Comparison of ENCODE assay signal across 9 cellular contexts in genomic region chr7:135168489-135169140, GRCh38. TPM values are rescaled to one million over a fixed set of nuclear protein-coding genes. Genes with fewer than 3 reads are reported as not detected.
DNase-seq lines count a peak whose midpoint lies in the region; ATAC-seq and TF ChIP-seq lines count a peak whose summit lies in the region.
"Had no signal": no experiment of that assay in that cellular context is flagged by ENCODE, and none has a peak within 500 bp of the region (broad histone marks: within the 10 kb centered on the region; RNA-seq: fewer than 3 reads in every experiment).

No MANE protein-coding gene starts in this region.

- no peaks in the 10 kb centered on the region for H3K9me3 Mint-ChIP-seq in neural progenitor cell

- TF ChIP-seq CTCF in mammary epithelial cell (conservative IDR thresholded peaks at IDR 0.05 in 1 of 2, IDR thresholded peaks at IDR 0.05 in 1 of 2; ENCODE audit: extremely low read depth in 1 of 2, insufficient read depth in 1 of 2, low read depth in 1 of 2, low read length in 2 of 2), result no peak
- no peak for TF ChIP-seq CTCF in neural progenitor cell (IDR thresholded peaks at IDR 0.05)

- H3K27ac Mint-ChIP-seq in neural progenitor cell, result no peak overlapping the region

- no peaks in the 10 kb centered on the region for H3K27me3 ChIP-seq in BLaER1 treated with 17β-estradiol and CSF1 and Interleukin-3, amounts not matched to agents 10 nM and 100 nM
- H3K27me3 ChIP-seq in HUES48 (ENCODE audit: control insufficient read depth, insufficient read depth, low read length) (no peaks in the 10 kb centered on the region), mammary epithelial cell (ENCODE audit: insufficient read depth, low read length) (no peaks in the 10 kb centered on the region), neural progenitor cell (no peaks in the 10 kb centered on the region)

- peak overlapping the region in 10 of 11 experiments; percentile 88 to 100 (median 98); a peak in 16 of 22 replicates for H3K27ac ChIP-seq in BLaER1 treated with 17β-estradiol and CSF1 and Interleukin-3, amounts not matched to agents 10 nM and 100 nM
- H3K27ac ChIP-seq in HUES48 (ENCODE audit: low read depth, low read length) (no peak overlapping the region), mammary epithelial cell (ENCODE audit: insufficient read depth, low read depth, low read length) (no peak overlapping the region), neural progenitor cell (no peak overlapping the region)

- H3K27me3 Mint-ChIP-seq in neural progenitor cell (ENCODE audit: insufficient read depth, low read depth), result peaks cover 9% of the 10 kb centered on the region

- peak overlapping the region; percentile 93 for H3K4me3 Mint-ChIP-seq in neural progenitor cell

- peaks cover 3 to 23% (median 6%) of the 10 kb centered on the region in 11 experiments; a peak in 14 of 22 replicates for H3K9me3 ChIP-seq in BLaER1 treated with 17β-estradiol and CSF1 and Interleukin-3, amounts not matched to agents 10 nM and 100 nM (replicated peaks in 1 of 11)
- H3K9me3 ChIP-seq in HUES48 (ENCODE audit: control insufficient read depth, insufficient read depth, low read length) (no peaks in the 10 kb centered on the region), mammary epithelial cell (replicated peaks; ENCODE audit: insufficient read depth, low read length) (no peaks in the 10 kb centered on the region), neural progenitor cell (ENCODE audit: low read depth) (no peaks in the 10 kb centered on the region)

- peak overlapping the region; percentile 87 to 99 (median 94) for H3K4me2 ChIP-seq in BLaER1 treated with 17β-estradiol and CSF1 and Interleukin-3, amounts not matched to agents 10 nM and 100 nM
- H3K4me2 ChIP-seq in mammary epithelial cell (ENCODE audit: insufficient read depth, low read depth, low read length) (peak overlapping the region; percentile 80), neural progenitor cell (peak overlapping the region; percentile 95)

- CTCF ChIA-PET in mammary epithelial cell (lab: Charles Lee; ENCODE audit: low non-redundant PET), result no interaction called here

- 92% methylated on average over 12 of the region's 13 CpGs for WGBS in mammary epithelial cell (ENCODE audit: low coverage, missing lambda C conversion rate)

- no peak for DNase-seq in mammary epithelial cell
- no peak for DNase-seq in neural progenitor cell (ENCODE audit: low spot score)
- no peak for DNase-seq in SKM-1 (lab: John Stamatoyannopoulos, UW; ENCODE audit: unreplicated experiment)
- DNase-seq in midbrain (lab: John Stamatoyannopoulos, UW), result no peak
- no peak for DNase-seq in T1000 (lab: John Stamatoyannopoulos, UW)
- DNase-seq: NCI-H187 treated with DMSO at 0.1 percent for 48 hours had no signal

- peaks cover 30% of the 10 kb centered on the region for H3K79me2 ChIP-seq in mammary epithelial cell (ENCODE audit: insufficient read depth, low read length)
- H3K79me2 ChIP-seq in neural progenitor cell (ENCODE audit: low read depth), result peaks cover 26% of the 10 kb centered on the region

- peak overlapping the region in 8 of 11 experiments; percentile 88 to 99 (median 98); a peak in 10 of 22 replicates for H3K9ac ChIP-seq in BLaER1 treated with 17β-estradiol and CSF1 and Interleukin-3, amounts not matched to agents 10 nM and 100 nM
- H3K9ac ChIP-seq in HUES48 (ENCODE audit: low read depth, low read length) (no peak overlapping the region), mammary epithelial cell (ENCODE audit: insufficient read depth, low read length) (no peak overlapping the region), neural progenitor cell (no peak overlapping the region)

- ATAC-seq in HG02885 (IDR thresholded peaks at IDR 0.05; ENCODE audit: poor library complexity, unreplicated experiment), result no peak

- intact Hi-C loops in mammary epithelial cell (cut with micrococcal nuclease), result loop anchor here (1.0 kb wide), 1 partner anchor 25 kb away; no protein-coding TSS in a partner anchor

- dilution Hi-C loops in mammary epithelial cell (cut with HindIII; ENCODE audit: low sequenced_read_pairs), result no loop called here

- in situ Hi-C loops in mammary epithelial cell (cut with MboI; ENCODE audit: low sequenced_read_pairs in 2 of 2), result loop anchor here in 1 of 2 donors (25.0 kb wide), 1 partner anchor 181 kb away; the partner anchor contains the start of gene AGBL3

- H2AFZ ChIP-seq in mammary epithelial cell (ENCODE audit: low read depth, low read length) (no peak overlapping the region), neural progenitor cell (replicated peaks) (no peak overlapping the region)

- H3K4me1 ChIP-seq in BLaER1 treated with 17β-estradiol and CSF1 and Interleukin-3, amounts not matched to agents 10 nM and 100 nM, result peaks cover 28 to 48% (median 36%) of the 10 kb centered on the region in 10 experiments
- peaks cover 15% of the 10 kb centered on the region for H3K4me1 ChIP-seq in HUES48 (ENCODE audit: control insufficient read depth, insufficient read depth, low read length)
- peaks cover 31% of the 10 kb centered on the region for H3K4me1 ChIP-seq in mammary epithelial cell (ENCODE audit: insufficient read depth, low read length)
- peaks cover 5% of the 10 kb centered on the region for H3K4me1 ChIP-seq in neural progenitor cell

- H3K4me1 Mint-ChIP-seq in neural progenitor cell, result peaks cover 25% of the 10 kb centered on the region

- H3F3A ChIP-seq in neural progenitor cell (ENCODE audit: low read depth), result peaks cover 17% of the 10 kb centered on the region

- no TSS peak for BruUV-seq in mammary epithelial cell (replicated peaks; lab: Mats Ljungman, UMichigan)

- H3K4me3 ChIP-seq in BLaER1 treated with 17β-estradiol and CSF1 and Interleukin-3, amounts not matched to agents 10 nM and 100 nM, result peak overlapping the region in 8 of 10 experiments; percentile 66 to 97 (median 88); a peak in 13 of 20 replicates
- 0 out of 2 replicates have a peak overlapping the region, but pooled peaks have one; percentile 89 for H3K4me3 ChIP-seq in HUES48 (ENCODE audit: low read depth, low read length)
- H3K4me3 ChIP-seq in mammary epithelial cell (replicated peaks in 1 of 3; ENCODE audit: insufficient read depth in 1 of 3, low read depth in 2 of 3, low read length in 3 of 3), result no peak overlapping the region
- H3K4me3 ChIP-seq in neural progenitor cell, result peak overlapping the region; percentile 70

- peaks cover 0 to 44% (median 12%) of the 10 kb centered on the region in 11 experiments; a peak in 9 of 22 replicates for H4K20me1 ChIP-seq in BLaER1 treated with 17β-estradiol and CSF1 and Interleukin-3, amounts not matched to agents 10 nM and 100 nM
- H4K20me1 ChIP-seq in mammary epithelial cell (ENCODE audit: insufficient read depth, low read length), result no peaks in the 10 kb centered on the region
- H4K20me1 ChIP-seq in neural progenitor cell (ENCODE audit: low read depth), result peaks cover 3% of the 10 kb centered on the region

- H3K36me3 ChIP-seq in BLaER1 treated with 17β-estradiol and CSF1 and Interleukin-3, amounts not matched to agents 10 nM and 100 nM, result peaks cover 49 to 55% (median 52%) of the 10 kb centered on the region in 11 experiments
- peaks cover 47% of the 10 kb centered on the region for H3K36me3 ChIP-seq in HUES48 (ENCODE audit: control insufficient read depth, insufficient read depth, low read length)
- peaks cover 27% of the 10 kb centered on the region for H3K36me3 ChIP-seq in mammary epithelial cell (ENCODE audit: insufficient read depth, low read length)
- H3K36me3 ChIP-seq in neural progenitor cell, result no peaks in the 10 kb centered on the region

- H3K36me3 Mint-ChIP-seq in neural progenitor cell, result peaks cover 33% of the 10 kb centered on the region

RNA-seq across cellular contexts. Expression of gene CYREN, which starts 1.9 kb away (rescaled TPM):
- total RNA-seq in mammary epithelial cell (10 to 100 TPM; 45.2 to 55.8 TPM), neural progenitor cell (ENCODE audit: low replicate concordance) (26.9 and 52.2 TPM in 2 replicates)
- polyA plus RNA-seq in mammary epithelial cell, result 50.3 TPM
- polyA minus RNA-seq in mammary epithelial cell, result 47.7 TPM

RNA-seq across cellular contexts. Expression of gene TMEM140, which starts 20.7 kb away (rescaled TPM):
- total RNA-seq in mammary epithelial cell (1 to 10 TPM in 1 of 2 donors, not detected in 1; 1.0 TPM), neural progenitor cell (ENCODE audit: low replicate concordance) (not detected in 2 replicates)
- not detected for polyA plus RNA-seq in mammary epithelial cell
- polyA minus RNA-seq in mammary epithelial cell, result not detected

RNA-seq across cellular contexts. Expression of gene WDR91, which starts 42.7 kb away (rescaled TPM):
- total RNA-seq in mammary epithelial cell, result 10 to 100 TPM; 31.5 to 33.8 TPM
- polyA plus RNA-seq in mammary epithelial cell, result 17.5 TPM
- polyA minus RNA-seq in mammary epithelial cell, result 14.5 TPM
- total RNA-seq in neural progenitor cell (ENCODE audit: low replicate concordance), result 5.4 and 7.2 TPM in 2 replicates

Comparison
In these comparisons a context has a peak if more than half of its experiments do, and no peak if none do; other contexts are left out.
1. H3K27ac ChIP-seq: peak in BLaER1 treated with 17β-estradiol and CSF1 and Interleukin-3, amounts not matched to agents 10 nM and 100 nM (10 of 11); none in HUES48 (single experiment), mammary epithelial cell (single experiment) and neural progenitor cell (single experiment).
2. H3K4me3 ChIP-seq: peak in BLaER1 treated with 17β-estradiol and CSF1 and Interleukin-3, amounts not matched to agents 10 nM and 100 nM (8 of 10), HUES48 (single experiment) and neural progenitor cell (single experiment); none in mammary epithelial cell (0 of 3).
3. H3K9ac ChIP-seq: peak in BLaER1 treated with 17β-estradiol and CSF1 and Interleukin-3, amounts not matched to agents 10 nM and 100 nM (8 of 11); none in HUES48 (single experiment), mammary epithelial cell (single experiment) and neural progenitor cell (single experiment).
4. Peak in every context shown above with its lines, with median percentiles within 50 percentile points of each other: H3K4me2 ChIP-seq.